In genomic region chr10:100364735-100365391, GRCh38 we compare ENCODE assay signal across 1 cellular context.
TF ChIP-seq lines count a peak whose summit lies in the region.

No MANE protein-coding gene starts in this region.

TF ChIP-seq in K562, 482 proteins besides CTCF, POLR2A, EP300 and RAD21 (continued from another document and continues in another):
- peak; percentile 91 for TF ChIP-seq RAD51 (IDR thresholded peaks at IDR 0.05; ENCODE audit: borderline replicate concordance, low read depth)
- no peak for TF ChIP-seq PRMT5 (CRISPR knock-in tag; IDR thresholded peaks at IDR 0.05)
- TF ChIP-seq TFE3 (CRISPR knock-in tag; IDR thresholded peaks at IDR 0.05), result peak; percentile 96
- no peak for TF ChIP-seq ZBED1 (IDR thresholded peaks at IDR 0.05)
- TF ChIP-seq RHOXF2B (CRISPR knock-in tag; conservative IDR thresholded peaks at IDR 0.05), result no peak
- peak; percentile 82; the same call in 1 of the 2 replicates for TF ChIP-seq NR1H2 (CRISPR knock-in tag; IDR thresholded peaks at IDR 0.05)
- TF ChIP-seq MAZ (CRISPR knock-in tag; conservative IDR thresholded peaks at IDR 0.05 in 1 of 2, IDR thresholded peaks at IDR 0.05 in 1 of 2), result no peak
- no peak for TF ChIP-seq MLLT1 (IDR thresholded peaks at IDR 0.05)
- TF ChIP-seq CBFA2T2 (conservative IDR thresholded peaks at IDR 0.05), result peak; percentile 47
- TF ChIP-seq, protein P1, sequence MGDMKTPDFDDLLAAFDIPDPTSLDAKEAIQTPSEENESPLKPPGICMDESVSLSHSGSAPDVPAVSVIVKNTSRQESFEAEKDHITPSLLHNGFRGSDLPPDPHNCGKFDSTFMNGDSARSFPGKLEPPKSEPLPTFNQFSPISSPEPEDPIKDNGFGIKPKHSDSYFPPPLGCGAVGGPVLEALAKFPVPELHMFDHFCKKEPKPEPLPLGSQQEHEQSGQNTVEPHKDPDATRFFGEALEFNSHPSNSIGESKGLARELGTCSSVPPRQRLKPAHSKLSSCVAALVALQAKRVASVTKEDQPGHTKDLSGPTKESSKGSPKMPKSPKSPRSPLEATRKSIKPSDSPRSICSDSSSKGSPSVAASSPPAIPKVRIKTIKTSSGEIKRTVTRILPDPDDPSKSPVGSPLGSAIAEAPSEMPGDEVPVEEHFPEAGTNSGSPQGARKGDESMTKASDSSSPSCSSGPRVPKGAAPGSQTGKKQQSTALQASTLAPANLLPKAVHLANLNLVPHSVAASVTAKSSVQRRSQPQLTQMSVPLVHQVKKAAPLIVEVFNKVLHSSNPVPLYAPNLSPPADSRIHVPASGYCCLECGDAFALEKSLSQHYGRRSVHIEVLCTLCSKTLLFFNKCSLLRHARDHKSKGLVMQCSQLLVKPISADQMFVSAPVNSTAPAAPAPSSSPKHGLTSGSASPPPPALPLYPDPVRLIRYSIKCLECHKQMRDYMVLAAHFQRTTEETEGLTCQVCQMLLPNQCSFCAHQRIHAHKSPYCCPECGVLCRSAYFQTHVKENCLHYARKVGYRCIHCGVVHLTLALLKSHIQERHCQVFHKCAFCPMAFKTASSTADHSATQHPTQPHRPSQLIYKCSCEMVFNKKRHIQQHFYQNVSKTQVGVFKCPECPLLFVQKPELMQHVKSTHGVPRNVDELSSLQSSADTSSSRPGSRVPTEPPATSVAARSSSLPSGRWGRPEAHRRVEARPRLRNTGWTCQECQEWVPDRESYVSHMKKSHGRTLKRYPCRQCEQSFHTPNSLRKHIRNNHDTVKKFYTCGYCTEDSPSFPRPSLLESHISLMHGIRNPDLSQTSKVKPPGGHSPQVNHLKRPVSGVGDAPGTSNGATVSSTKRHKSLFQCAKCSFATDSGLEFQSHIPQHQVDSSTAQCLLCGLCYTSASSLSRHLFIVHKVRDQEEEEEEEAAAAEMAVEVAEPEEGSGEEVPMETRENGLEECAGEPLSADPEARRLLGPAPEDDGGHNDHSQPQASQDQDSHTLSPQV (IDR thresholded peaks at IDR 0.05), result no peak
- TF ChIP-seq, protein P2, sequence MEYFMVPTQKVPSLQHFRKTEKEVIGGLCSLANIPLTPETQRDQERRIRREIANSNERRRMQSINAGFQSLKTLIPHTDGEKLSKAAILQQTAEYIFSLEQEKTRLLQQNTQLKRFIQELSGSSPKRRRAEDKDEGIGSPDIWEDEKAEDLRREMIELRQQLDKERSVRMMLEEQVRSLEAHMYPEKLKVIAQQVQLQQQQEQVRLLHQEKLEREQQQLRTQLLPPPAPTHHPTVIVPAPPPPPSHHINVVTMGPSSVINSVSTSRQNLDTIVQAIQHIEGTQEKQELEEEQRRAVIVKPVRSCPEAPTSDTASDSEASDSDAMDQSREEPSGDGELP (CRISPR knock-in tag; IDR thresholded peaks at IDR 0.05; ENCODE audit: borderline replicate concordance), result peak; percentile 68
- TF ChIP-seq BHLHE40 (IDR thresholded peaks at IDR 0.05; ENCODE audit: low read length), result peak; percentile 50; the same call in 1 of the 2 replicates
- TF ChIP-seq U2AF1 (optimal IDR thresholded peaks at IDR 0.05; ENCODE audit: low read depth, low read length), result no peak
- TF ChIP-seq CEBPG (CRISPR knock-in tag; IDR thresholded peaks at IDR 0.05), result no peak
- TF ChIP-seq CEBPG (tag; conservative IDR thresholded peaks at IDR 0.05 in 1 of 2, IDR thresholded peaks at IDR 0.05 in 1 of 2), result no peak
- no peak for TF ChIP-seq ETV6 (IDR thresholded peaks at IDR 0.05; ENCODE audit: borderline replicate concordance in 1 of 2, low read depth in 2 of 2, low read length in 1 of 2)
- TF ChIP-seq ETV6 (CRISPR knock-in tag; IDR thresholded peaks at IDR 0.05; ENCODE audit: borderline replicate concordance), result no peak
- no peak; the same call in 1 of the 2 replicates for TF ChIP-seq MGA (IDR thresholded peaks at IDR 0.05)
- no peak for TF ChIP-seq CREB1 (IDR thresholded peaks at IDR 0.05)
- TF ChIP-seq CREB1 (CRISPR knock-in tag; IDR thresholded peaks at IDR 0.05), result no peak
- peak; percentile 67 for TF ChIP-seq HMBOX1 (IDR thresholded peaks at IDR 0.05)
- TF ChIP-seq SMAD4 (CRISPR knock-in tag; conservative IDR thresholded peaks at IDR 0.05), result 0 out of 2 replicates have a peak, but pooled peaks have one; percentile 33
- no peak for TF ChIP-seq PKNOX1 (IDR thresholded peaks at IDR 0.05)
- no peak for TF ChIP-seq ZBTB7A (IDR thresholded peaks at IDR 0.05; ENCODE audit: borderline replicate concordance, control insufficient read depth, low read depth, low read length)
- TF ChIP-seq ZNF212 (CRISPR knock-in tag; IDR thresholded peaks at IDR 0.05), result no peak
- no peak for TF ChIP-seq ASH1L (IDR thresholded peaks at IDR 0.05; ENCODE audit: borderline replicate concordance, low read depth, partially characterized antibody)
- no peak for TF ChIP-seq NELFE (IDR thresholded peaks at IDR 0.05; ENCODE audit: insufficient read depth, insufficient read length)
- no peak for TF ChIP-seq EWSR1 (IDR thresholded peaks at IDR 0.05; ENCODE audit: borderline replicate concordance, low read depth, partially characterized antibody)
- no peak for TF ChIP-seq HSF4 (CRISPR knock-in tag; IDR thresholded peaks at IDR 0.05; ENCODE audit: borderline replicate concordance)
- no peak for TF ChIP-seq ELK1 (CRISPR knock-in tag; IDR thresholded peaks at IDR 0.05)
